In the genomic region with DNA sequence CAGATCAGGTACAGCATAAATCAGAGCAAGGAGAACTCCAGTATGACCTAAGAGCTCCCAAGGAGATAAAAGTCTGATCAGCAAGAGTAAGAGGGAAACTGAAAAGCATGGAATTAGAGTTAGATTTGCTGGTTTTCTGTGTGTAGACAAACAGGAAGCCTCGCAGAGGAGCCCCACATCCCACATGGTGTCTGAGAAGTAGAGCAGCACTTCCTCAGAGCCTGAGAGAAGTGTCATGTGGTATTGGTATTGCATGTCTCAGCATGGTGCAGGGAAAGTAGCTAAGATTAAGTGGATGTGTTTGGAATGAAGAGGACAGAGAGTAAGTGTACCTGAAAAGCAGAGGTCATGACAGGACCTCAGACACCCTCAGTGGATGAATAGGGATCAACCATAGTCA, we compare ENCODE assay signal across 1 cellular context.
TF ChIP-seq lines count a peak whose summit lies in the region.

No MANE protein-coding gene starts in this region.

TF ChIP-seq in GM23338, 12 proteins besides CTCF, POLR2A, EP300 and RAD21 (continued from another document):
- TF ChIP-seq, protein P1, sequence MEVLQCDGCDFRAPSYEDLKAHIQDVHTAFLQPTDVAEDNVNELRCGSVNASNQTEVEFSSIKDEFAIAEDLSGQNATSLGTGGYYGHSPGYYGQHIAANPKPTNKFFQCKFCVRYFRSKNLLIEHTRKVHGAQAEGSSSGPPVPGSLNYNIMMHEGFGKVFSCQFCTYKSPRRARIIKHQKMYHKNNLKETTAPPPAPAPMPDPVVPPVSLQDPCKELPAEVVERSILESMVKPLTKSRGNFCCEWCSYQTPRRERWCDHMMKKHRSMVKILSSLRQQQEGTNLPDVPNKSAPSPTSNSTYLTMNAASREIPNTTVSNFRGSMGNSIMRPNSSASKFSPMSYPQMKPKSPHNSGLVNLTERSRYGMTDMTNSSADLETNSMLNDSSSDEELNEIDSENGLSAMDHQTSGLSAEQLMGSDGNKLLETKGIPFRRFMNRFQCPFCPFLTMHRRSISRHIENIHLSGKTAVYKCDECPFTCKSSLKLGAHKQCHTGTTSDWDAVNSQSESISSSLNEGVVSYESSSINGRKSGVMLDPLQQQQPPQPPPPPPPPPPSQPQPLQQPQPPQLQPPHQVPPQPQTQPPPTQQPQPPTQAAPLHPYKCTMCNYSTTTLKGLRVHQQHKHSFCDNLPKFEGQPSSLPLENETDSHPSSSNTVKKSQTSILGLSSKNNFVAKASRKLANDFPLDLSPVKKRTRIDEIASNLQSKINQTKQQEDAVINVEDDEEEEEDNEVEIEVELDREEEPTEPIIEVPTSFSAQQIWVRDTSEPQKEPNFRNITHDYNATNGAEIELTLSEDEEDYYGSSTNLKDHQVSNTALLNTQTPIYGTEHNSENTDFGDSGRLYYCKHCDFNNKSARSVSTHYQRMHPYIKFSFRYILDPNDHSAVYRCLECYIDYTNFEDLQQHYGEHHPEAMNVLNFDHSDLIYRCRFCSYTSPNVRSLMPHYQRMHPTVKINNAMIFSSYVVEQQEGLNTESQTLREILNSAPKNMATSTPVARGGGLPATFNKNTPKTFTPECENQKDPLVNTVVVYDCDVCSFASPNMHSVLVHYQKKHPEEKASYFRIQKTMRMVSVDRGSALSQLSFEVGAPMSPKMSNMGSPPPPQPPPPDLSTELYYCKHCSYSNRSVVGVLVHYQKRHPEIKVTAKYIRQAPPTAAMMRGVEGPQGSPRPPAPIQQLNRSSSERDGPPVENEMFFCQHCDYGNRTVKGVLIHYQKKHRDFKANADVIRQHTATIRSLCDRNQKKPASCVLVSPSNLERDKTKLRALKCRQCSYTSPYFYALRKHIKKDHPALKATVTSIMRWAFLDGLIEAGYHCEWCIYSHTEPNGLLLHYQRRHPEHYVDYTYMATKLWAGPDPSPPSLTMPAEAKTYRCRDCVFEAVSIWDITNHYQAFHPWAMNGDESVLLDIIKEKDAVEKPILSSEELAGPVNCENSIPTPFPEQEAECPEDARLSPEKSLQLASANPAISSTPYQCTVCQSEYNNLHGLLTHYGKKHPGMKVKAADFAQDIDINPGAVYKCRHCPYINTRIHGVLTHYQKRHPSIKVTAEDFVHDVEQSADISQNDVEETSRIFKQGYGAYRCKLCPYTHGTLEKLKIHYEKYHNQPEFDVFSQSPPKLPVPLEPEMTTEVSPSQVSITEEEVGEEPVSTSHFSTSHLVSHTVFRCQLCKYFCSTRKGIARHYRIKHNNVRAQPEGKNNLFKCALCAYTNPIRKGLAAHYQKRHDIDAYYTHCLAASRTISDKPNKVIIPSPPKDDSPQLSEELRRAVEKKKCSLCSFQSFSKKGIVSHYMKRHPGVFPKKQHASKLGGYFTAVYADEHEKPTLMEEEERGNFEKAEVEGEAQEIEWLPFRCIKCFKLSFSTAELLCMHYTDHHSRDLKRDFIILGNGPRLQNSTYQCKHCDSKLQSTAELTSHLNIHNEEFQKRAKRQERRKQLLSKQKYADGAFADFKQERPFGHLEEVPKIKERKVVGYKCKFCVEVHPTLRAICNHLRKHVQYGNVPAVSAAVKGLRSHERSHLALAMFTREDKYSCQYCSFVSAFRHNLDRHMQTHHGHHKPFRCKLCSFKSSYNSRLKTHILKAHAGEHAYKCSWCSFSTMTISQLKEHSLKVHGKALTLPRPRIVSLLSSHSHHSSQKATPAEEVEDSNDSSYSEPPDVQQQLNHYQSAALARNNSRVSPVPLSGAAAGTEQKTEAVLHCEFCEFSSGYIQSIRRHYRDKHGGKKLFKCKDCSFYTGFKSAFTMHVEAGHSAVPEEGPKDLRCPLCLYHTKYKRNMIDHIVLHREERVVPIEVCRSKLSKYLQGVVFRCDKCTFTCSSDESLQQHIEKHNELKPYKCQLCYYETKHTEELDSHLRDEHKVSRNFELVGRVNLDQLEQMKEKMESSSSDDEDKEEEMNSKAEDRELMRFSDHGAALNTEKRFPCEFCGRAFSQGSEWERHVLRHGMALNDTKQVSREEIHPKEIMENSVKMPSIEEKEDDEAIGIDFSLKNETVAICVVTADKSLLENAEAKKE (CRISPR knock-in tag; IDR thresholded peaks at IDR 0.05) = no peak
- no peak for TF ChIP-seq ZNF331 (CRISPR knock-in tag; IDR thresholded peaks at IDR 0.05; ENCODE audit: low read depth)
- TF ChIP-seq, protein P2, sequence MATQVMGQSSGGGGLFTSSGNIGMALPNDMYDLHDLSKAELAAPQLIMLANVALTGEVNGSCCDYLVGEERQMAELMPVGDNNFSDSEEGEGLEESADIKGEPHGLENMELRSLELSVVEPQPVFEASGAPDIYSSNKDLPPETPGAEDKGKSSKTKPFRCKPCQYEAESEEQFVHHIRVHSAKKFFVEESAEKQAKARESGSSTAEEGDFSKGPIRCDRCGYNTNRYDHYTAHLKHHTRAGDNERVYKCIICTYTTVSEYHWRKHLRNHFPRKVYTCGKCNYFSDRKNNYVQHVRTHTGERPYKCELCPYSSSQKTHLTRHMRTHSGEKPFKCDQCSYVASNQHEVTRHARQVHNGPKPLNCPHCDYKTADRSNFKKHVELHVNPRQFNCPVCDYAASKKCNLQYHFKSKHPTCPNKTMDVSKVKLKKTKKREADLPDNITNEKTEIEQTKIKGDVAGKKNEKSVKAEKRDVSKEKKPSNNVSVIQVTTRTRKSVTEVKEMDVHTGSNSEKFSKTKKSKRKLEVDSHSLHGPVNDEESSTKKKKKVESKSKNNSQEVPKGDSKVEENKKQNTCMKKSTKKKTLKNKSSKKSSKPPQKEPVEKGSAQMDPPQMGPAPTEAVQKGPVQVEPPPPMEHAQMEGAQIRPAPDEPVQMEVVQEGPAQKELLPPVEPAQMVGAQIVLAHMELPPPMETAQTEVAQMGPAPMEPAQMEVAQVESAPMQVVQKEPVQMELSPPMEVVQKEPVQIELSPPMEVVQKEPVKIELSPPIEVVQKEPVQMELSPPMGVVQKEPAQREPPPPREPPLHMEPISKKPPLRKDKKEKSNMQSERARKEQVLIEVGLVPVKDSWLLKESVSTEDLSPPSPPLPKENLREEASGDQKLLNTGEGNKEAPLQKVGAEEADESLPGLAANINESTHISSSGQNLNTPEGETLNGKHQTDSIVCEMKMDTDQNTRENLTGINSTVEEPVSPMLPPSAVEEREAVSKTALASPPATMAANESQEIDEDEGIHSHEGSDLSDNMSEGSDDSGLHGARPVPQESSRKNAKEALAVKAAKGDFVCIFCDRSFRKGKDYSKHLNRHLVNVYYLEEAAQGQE (IDR thresholded peaks at IDR 0.05; ENCODE audit: unreplicated experiment) = no peak
